Comparison of ENCODE assay signal across 1 cellular context in the genomic region with DNA sequence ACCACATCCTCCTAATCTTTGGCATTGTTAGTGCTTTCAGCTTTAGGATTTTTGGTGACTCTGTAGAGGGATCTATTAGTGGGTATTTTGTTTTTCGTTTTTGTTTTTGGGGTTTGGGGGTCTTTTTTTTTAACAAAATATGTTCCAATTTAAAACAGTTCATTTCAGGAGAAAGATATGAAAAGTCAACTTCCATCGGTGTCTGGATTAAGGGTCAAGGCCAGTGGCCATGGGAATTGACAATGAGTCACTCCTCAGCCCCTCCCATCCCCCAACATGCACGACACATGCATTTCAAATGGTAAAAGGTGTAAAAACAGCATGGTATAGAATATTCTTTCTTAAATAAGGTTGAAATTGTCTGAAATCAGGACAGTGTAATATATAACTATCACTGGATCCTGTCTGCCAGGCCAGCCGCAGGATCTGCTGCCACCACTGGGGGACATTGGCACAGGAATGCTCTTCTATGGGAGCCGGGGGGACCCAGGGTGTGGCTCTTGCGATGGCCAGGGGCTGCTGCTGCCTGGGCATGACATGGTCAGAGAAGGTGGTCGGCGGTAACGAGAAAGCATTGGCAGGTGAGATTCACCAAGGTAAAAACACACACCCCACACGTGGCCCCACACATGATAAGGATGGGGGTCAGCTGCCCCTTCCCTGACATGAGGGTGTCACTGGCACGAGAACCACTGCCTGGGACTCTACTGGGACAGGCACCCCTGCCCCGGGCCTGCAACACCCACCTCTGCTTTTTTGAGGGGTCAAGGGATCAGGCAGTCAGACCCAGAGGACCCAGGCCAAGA.
TF ChIP-seq lines count a peak whose summit lies in the region.

No MANE protein-coding gene starts in this region.

TF ChIP-seq in HepG2, 621 proteins besides CTCF, POLR2A, EP300 and RAD21 (continued from another document and continues in another):
- TF ChIP-seq TBX2 (CRISPR knock-in tag; IDR thresholded peaks at IDR 0.05; ENCODE audit: borderline replicate concordance), result peak; percentile 39; the same call in 1 of the 2 replicates
- TF ChIP-seq KAT2B (IDR thresholded peaks at IDR 0.05; ENCODE audit: borderline replicate concordance, low read depth, low read length), result no peak
- TF ChIP-seq, protein P1, sequence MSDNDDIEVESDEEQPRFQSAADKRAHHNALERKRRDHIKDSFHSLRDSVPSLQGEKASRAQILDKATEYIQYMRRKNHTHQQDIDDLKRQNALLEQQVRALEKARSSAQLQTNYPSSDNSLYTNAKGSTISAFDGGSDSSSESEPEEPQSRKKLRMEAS (IDR thresholded peaks at IDR 0.05), result peak; percentile 56; the same call in 1 of the 2 replicates
- peak; percentile 72; the same call in 1 of the 2 replicates for TF ChIP-seq MLX (CRISPR knock-in tag; IDR thresholded peaks at IDR 0.05)
- TF ChIP-seq, protein P2, sequence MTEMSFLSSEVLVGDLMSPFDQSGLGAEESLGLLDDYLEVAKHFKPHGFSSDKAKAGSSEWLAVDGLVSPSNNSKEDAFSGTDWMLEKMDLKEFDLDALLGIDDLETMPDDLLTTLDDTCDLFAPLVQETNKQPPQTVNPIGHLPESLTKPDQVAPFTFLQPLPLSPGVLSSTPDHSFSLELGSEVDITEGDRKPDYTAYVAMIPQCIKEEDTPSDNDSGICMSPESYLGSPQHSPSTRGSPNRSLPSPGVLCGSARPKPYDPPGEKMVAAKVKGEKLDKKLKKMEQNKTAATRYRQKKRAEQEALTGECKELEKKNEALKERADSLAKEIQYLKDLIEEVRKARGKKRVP (CRISPR knock-in tag; IDR thresholded peaks at IDR 0.05), result peak in 1 of 2 experiments; percentile 37; a peak in 1 of 4 replicates
- TF ChIP-seq HHEX (CRISPR knock-in tag; IDR thresholded peaks at IDR 0.05), result no peak
- peak; percentile 37 for TF ChIP-seq TEAD3 (CRISPR knock-in tag; optimal IDR thresholded peaks at IDR 0.05; ENCODE audit: borderline replicate concordance)
- TF ChIP-seq XBP1 (CRISPR knock-in tag; IDR thresholded peaks at IDR 0.05), result no peak
- TF ChIP-seq, protein P3, sequence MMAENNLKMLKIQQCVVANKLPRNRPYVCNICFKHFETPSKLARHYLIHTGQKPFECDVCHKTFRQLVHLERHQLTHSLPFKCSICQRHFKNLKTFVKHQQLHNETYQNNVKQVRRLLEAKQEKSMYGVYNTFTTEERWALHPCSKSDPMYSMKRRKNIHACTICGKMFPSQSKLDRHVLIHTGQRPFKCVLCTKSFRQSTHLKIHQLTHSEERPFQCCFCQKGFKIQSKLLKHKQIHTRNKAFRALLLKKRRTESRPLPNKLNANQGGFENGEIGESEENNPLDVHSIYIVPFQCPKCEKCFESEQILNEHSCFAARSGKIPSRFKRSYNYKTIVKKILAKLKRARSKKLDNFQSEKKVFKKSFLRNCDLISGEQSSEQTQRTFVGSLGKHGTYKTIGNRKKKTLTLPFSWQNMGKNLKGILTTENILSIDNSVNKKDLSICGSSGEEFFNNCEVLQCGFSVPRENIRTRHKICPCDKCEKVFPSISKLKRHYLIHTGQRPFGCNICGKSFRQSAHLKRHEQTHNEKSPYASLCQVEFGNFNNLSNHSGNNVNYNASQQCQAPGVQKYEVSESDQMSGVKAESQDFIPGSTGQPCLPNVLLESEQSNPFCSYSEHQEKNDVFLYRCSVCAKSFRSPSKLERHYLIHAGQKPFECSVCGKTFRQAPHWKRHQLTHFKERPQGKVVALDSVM (CRISPR knock-in tag; IDR thresholded peaks at IDR 0.05), result no peak; the same call in none of the 2 replicates
- TF ChIP-seq THAP11 (CRISPR knock-in tag; IDR thresholded peaks at IDR 0.05), result 0 out of 2 replicates have a peak, but pooled peaks have one; percentile 11
- peak; percentile 8; the same call in 1 of the 2 replicates for TF ChIP-seq FOXA1 (IDR thresholded peaks at IDR 0.05)
- peak; percentile 71 for TF ChIP-seq FOXA1 (CRISPR knock-in tag; IDR thresholded peaks at IDR 0.05)
- no peak for TF ChIP-seq REPIN1 (CRISPR knock-in tag; IDR thresholded peaks at IDR 0.05; ENCODE audit: borderline replicate concordance, low read depth)
- TF ChIP-seq, protein P4, sequence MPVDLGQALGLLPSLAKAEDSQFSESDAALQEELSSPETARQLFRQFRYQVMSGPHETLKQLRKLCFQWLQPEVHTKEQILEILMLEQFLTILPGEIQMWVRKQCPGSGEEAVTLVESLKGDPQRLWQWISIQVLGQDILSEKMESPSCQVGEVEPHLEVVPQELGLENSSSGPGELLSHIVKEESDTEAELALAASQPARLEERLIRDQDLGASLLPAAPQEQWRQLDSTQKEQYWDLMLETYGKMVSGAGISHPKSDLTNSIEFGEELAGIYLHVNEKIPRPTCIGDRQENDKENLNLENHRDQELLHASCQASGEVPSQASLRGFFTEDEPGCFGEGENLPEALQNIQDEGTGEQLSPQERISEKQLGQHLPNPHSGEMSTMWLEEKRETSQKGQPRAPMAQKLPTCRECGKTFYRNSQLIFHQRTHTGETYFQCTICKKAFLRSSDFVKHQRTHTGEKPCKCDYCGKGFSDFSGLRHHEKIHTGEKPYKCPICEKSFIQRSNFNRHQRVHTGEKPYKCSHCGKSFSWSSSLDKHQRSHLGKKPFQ (CRISPR knock-in tag; IDR thresholded peaks at IDR 0.05; ENCODE audit: insufficient replicate concordance), result peak; percentile 60
- TF ChIP-seq SOX6 (IDR thresholded peaks at IDR 0.05), result no peak
- TF ChIP-seq SOX6 (CRISPR knock-in tag; IDR thresholded peaks at IDR 0.05), result peak; percentile 58; the same call in 1 of the 2 replicates
- peak; percentile 57; the same call in 1 of the 2 replicates for TF ChIP-seq ZBTB7B (CRISPR knock-in tag; IDR thresholded peaks at IDR 0.05)
- peak; percentile 99 for TF ChIP-seq FOSL2 (CRISPR knock-in tag; IDR thresholded peaks at IDR 0.05)
- TF ChIP-seq ZSCAN12 (CRISPR knock-in tag; IDR thresholded peaks at IDR 0.05), result 0 out of 2 replicates have a peak, but pooled peaks have one; percentile 29
- peak; percentile 69; the same call in 1 of the 2 replicates for TF ChIP-seq PITX1 (CRISPR knock-in tag; IDR thresholded peaks at IDR 0.05)
- no peak for TF ChIP-seq ZNF7 (CRISPR knock-in tag; IDR thresholded peaks at IDR 0.05)
- TF ChIP-seq SRSF9 (IDR thresholded peaks at IDR 0.05; ENCODE audit: borderline replicate concordance, insufficient read depth, low read depth, low read length, poor library complexity, severe bottlenecking), result no peak
- peak; percentile 26; the same call in 1 of the 2 replicates for TF ChIP-seq HNF1B (CRISPR knock-in tag; IDR thresholded peaks at IDR 0.05)
- TF ChIP-seq, protein P5, sequence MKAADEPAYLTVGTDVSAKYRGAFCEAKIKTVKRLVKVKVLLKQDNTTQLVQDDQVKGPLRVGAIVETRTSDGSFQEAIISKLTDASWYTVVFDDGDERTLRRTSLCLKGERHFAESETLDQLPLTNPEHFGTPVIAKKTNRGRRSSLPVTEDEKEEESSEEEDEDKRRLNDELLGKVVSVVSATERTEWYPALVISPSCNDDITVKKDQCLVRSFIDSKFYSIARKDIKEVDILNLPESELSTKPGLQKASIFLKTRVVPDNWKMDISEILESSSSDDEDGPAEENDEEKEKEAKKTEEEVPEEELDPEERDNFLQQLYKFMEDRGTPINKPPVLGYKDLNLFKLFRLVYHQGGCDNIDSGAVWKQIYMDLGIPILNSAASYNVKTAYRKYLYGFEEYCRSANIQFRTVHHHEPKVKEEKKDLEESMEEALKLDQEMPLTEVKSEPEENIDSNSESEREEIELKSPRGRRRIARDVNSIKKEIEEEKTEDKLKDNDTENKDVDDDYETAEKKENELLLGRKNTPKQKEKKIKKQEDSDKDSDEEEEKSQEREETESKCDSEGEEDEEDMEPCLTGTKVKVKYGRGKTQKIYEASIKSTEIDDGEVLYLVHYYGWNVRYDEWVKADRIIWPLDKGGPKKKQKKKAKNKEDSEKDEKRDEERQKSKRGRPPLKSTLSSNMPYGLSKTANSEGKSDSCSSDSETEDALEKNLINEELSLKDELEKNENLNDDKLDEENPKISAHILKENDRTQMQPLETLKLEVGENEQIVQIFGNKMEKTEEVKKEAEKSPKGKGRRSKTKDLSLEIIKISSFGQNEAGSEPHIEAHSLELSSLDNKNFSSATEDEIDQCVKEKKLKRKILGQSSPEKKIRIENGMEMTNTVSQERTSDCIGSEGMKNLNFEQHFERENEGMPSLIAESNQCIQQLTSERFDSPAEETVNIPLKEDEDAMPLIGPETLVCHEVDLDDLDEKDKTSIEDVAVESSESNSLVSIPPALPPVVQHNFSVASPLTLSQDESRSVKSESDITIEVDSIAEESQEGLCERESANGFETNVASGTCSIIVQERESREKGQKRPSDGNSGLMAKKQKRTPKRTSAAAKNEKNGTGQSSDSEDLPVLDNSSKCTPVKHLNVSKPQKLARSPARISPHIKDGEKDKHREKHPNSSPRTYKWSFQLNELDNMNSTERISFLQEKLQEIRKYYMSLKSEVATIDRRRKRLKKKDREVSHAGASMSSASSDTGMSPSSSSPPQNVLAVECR (CRISPR knock-in tag; IDR thresholded peaks at IDR 0.05; ENCODE audit: borderline replicate concordance), result peak; percentile 32; the same call in 1 of the 2 replicates
- TF ChIP-seq, protein P6, sequence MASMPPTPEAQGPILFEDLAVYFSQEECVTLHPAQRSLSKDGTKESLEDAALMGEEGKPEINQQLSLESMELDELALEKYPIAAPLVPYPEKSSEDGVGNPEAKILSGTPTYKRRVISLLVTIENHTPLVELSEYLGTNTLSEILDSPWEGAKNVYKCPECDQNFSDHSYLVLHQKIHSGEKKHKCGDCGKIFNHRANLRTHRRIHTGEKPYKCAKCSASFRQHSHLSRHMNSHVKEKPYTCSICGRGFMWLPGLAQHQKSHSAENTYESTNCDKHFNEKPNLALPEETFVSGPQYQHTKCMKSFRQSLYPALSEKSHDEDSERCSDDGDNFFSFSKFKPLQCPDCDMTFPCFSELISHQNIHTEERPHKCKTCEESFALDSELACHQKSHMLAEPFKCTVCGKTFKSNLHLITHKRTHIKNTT (CRISPR knock-in tag; IDR thresholded peaks at IDR 0.05), result no peak
- TF ChIP-seq ZNF614 (CRISPR knock-in tag; IDR thresholded peaks at IDR 0.05; ENCODE audit: borderline replicate concordance), result peak; percentile 53; the same call in 1 of the 2 replicates
- TF ChIP-seq PPARG (CRISPR knock-in tag; conservative IDR thresholded peaks at IDR 0.05), result peak; percentile 91
- TF ChIP-seq MIXL1 (CRISPR knock-in tag; IDR thresholded peaks at IDR 0.05), result peak; percentile 74; the same call in 1 of the 2 replicates
- TF ChIP-seq, protein P7, sequence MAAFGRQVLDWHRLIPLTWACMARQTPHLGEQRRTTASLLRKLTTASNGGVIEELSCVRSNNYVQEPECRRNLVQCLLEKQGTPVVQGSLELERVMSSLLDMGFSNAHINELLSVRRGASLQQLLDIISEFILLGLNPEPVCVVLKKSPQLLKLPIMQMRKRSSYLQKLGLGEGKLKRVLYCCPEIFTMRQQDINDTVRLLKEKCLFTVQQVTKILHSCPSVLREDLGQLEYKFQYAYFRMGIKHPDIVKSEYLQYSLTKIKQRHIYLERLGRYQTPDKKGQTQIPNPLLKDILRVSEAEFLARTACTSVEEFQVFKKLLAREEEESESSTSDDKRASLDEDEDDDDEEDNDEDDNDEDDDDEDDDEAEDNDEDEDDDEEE (CRISPR knock-in tag; IDR thresholded peaks at IDR 0.05), result no peak
- TF ChIP-seq NR0B2 (CRISPR knock-in tag; IDR thresholded peaks at IDR 0.05), result no peak
